Comparison of ENCODE assay signal across 11 cellular contexts in genomic region chr3:46407976-46408375, GRCh38. TPM values are rescaled to one million over a fixed set of nuclear protein-coding genes. Genes with fewer than 3 reads are reported as not detected.
A peak's percentile ranks its signal among the peaks of the same experiment; 100 is the strongest.
DNase-seq lines count a peak whose midpoint lies in the region; ATAC-seq, FAIRE-seq and TF ChIP-seq lines count a peak whose summit lies in the region.
"Had no signal": no experiment of that assay in that cellular context is flagged by ENCODE, and none has a peak within 500 bp of the region (broad histone marks: within the 10 kb centered on the region; RNA-seq: fewer than 3 reads in every experiment).

No MANE protein-coding gene starts in this region.

- no peaks in the 10 kb centered on the region for H3K36me3 ChIP-seq in kidney (ENCODE audit: control insufficient read depth in 1 of 2, insufficient read depth in 2 of 2, low read length in 2 of 2)
- peaks cover 0 to 6% (median 0%) of the 10 kb centered on the region in 4 donors for H3K36me3 ChIP-seq in stomach

- TF ChIP-seq EP300 in stomach (IDR thresholded peaks at IDR 0.05): no peak

- H3K36me3 Mint-ChIP-seq in T-helper 2 cell treated with Interferon-gamma antibody and Interleukin-4, amounts not matched to agents 5 μg/mL and 100 μg/mL, for 36 hours (ENCODE audit: low read depth): peaks cover 1% of the 10 kb centered on the region
- no peaks in the 10 kb centered on the region for H3K36me3 Mint-ChIP-seq in activated naive CD8-positive, alpha-beta T cell

- no peak for FAIRE-seq in kidney (lab: Jason Lieb, UNC)
- FAIRE-seq: A204.1 had no signal

- no peak for TF ChIP-seq CTCF in kidney (IDR thresholded peaks at IDR 0.05; ENCODE audit: borderline replicate concordance, extremely low read depth, insufficient read depth)
- no peak for TF ChIP-seq CTCF in stomach (IDR thresholded peaks at IDR 0.05)

- no peak for DNase-seq in T-helper 2 cell treated with Interferon-gamma antibody and Interleukin-4, amounts not matched to agents 5 μg/mL and 100 μg/mL, for 36 hours (ENCODE audit: low spot score)
- DNase-seq in T-helper 2 cell (no peak), kidney (no peak), stomach (no peak), HuH-7.5 (ENCODE audit: low spot score) (no peak)
- DNase-seq in activated CD4-positive, CD25-positive, alpha-beta regulatory T cell (lab: John Stamatoyannopoulos, UW): no peak
- DNase-seq: GF-D8, NCI-H187 treated with DMSO at 0.1 percent for 48 hours had no signal

- peaks cover 12 to 15% of the 10 kb centered on the region in 2 donors for H3K4me1 ChIP-seq in kidney (ENCODE audit: control insufficient read depth in 1 of 2, insufficient read depth in 1 of 2, low read depth in 1 of 2, low read length in 2 of 2)
- peaks cover 19 to 48% (median 37%) of the 10 kb centered on the region in 4 donors for H3K4me1 ChIP-seq in stomach

- no peaks in the 10 kb centered on the region for H3K9me3 ChIP-seq in kidney (ENCODE audit: control insufficient read depth in 1 of 2, low read length in 2 of 2)
- no peaks in the 10 kb centered on the region for H3K9me3 ChIP-seq in stomach

- H3K9me3 Mint-ChIP-seq in T-helper 2 cell treated with Interferon-gamma antibody and Interleukin-4, amounts not matched to agents 5 μg/mL and 100 μg/mL, for 36 hours: peaks cover 2% of the 10 kb centered on the region
- H3K9me3 Mint-ChIP-seq in activated naive CD8-positive, alpha-beta T cell (ENCODE audit: low read depth): peaks cover 3% of the 10 kb centered on the region

- H3K27ac ChIP-seq in kidney (ENCODE audit: low read depth in 2 of 2, low read length in 2 of 2): peak overlapping the region; percentile 9 to 36
- H3K27ac ChIP-seq in stomach: peak overlapping the region in 4 of 5 donors; percentile 80 to 85 (median 81)

- ATAC-seq in HG03159 (IDR thresholded peaks at IDR 0.05; ENCODE audit: unreplicated experiment): no peak

- no peaks in the 10 kb centered on the region for H3K27me3 ChIP-seq in stomach

- peak overlapping the region in 1 of 2 donors; percentile 49 for H3K9ac ChIP-seq in kidney (ENCODE audit: low read length in 2 of 2)

- peaks cover 25% of the 10 kb centered on the region for H3K4me1 Mint-ChIP-seq in T-helper 2 cell treated with Interferon-gamma antibody and Interleukin-4, amounts not matched to agents 5 μg/mL and 100 μg/mL, for 36 hours (ENCODE audit: low read depth)
- peaks cover 34% of the 10 kb centered on the region for H3K4me1 Mint-ChIP-seq in activated naive CD8-positive, alpha-beta T cell (ENCODE audit: low read depth)

- TF ChIP-seq POLR2A in stomach (IDR thresholded peaks at IDR 0.05): no peak

- peaks cover 17% of the 10 kb centered on the region for H3K27me3 Mint-ChIP-seq in T-helper 2 cell treated with Interferon-gamma antibody and Interleukin-4, amounts not matched to agents 5 μg/mL and 100 μg/mL, for 36 hours (ENCODE audit: low read depth)
- no peaks in the 10 kb centered on the region for H3K27me3 Mint-ChIP-seq in activated naive CD8-positive, alpha-beta T cell

- H3K4me3 Mint-ChIP-seq in T-helper 2 cell treated with Interferon-gamma antibody and Interleukin-4, amounts not matched to agents 5 μg/mL and 100 μg/mL, for 36 hours: peak overlapping the region; percentile 85
- peak overlapping the region; percentile 84 for H3K4me3 Mint-ChIP-seq in activated naive CD8-positive, alpha-beta T cell

- H3K4me3 ChIP-seq in kidney (ENCODE audit: low read length in 2 of 2): peak overlapping the region; percentile 14 to 24
- peak overlapping the region in 2 of 4 donors; percentile 7 to 40 for H3K4me3 ChIP-seq in stomach

- 53 to 75% (median 65%) methylated on average over 7 of the region's 7 CpGs for WGBS in stomach, 5 donors

- no peak overlapping the region for H3K27ac Mint-ChIP-seq in T-helper 2 cell treated with Interferon-gamma antibody and Interleukin-4, amounts not matched to agents 5 μg/mL and 100 μg/mL, for 36 hours
- H3K27ac Mint-ChIP-seq in activated naive CD8-positive, alpha-beta T cell: peak overlapping the region; percentile 58

- intact Hi-C loops in kidney (cut with DNase I): no loop called here
- intact Hi-C loops in stomach (cut with DNase I; ENCODE audit: low total_unique reads): no loop called here

RNA-seq across cellular contexts. Expression of gene CCRL2, which starts 0.9 kb away (rescaled TPM):
- total RNA-seq in kidney (2.8 TPM), stomach (1 to 10 TPM in 2 of 5 donors, not detected in 3; 2.8 to 5.2 TPM)
- polyA plus RNA-seq in kidney (ENCODE audit: insufficient read depth, low read depth, low replicate concordance) (2.1 TPM), stomach (1 to 10 TPM in 2 of 3 donors, under 1 TPM in 1; 0.76 to 2.0 (median 1.5) TPM)

RNA-seq across cellular contexts. Expression of gene CCR5, which starts 37.2 kb away (rescaled TPM):
- total RNA-seq in kidney (4.4 TPM), stomach (1 to 10 TPM in 1 of 5 donors, under 1 TPM in 1, not detected in 3; 0.18 to 9.4 TPM)
- polyA plus RNA-seq in kidney (ENCODE audit: insufficient read depth, low read depth, low replicate concordance) (0.32 TPM), stomach (1 to 10 TPM in 1 of 3 donors, under 1 TPM in 2; 0.44 to 2.0 (median 0.68) TPM)

RNA-seq across cellular contexts. Expression of gene CCR2, which starts 54.1 kb away (rescaled TPM):
- total RNA-seq in kidney: 8.1 TPM
- 0.62 TPM for polyA plus RNA-seq in kidney (ENCODE audit: insufficient read depth, low read depth, low replicate concordance)
- 1 to 10 TPM in 1 of 5 donors, under 1 TPM in 1, not detected in 3; 0.37 to 2.5 TPM for total RNA-seq in stomach
- polyA plus RNA-seq in stomach: under 1 TPM; 0.45 to 0.81 (median 0.61) TPM

RNA-seq across cellular contexts. Expression of gene LTF, which starts 56.7 kb away (rescaled TPM):
- total RNA-seq in kidney: 1,823 TPM
- 34.7 TPM for polyA plus RNA-seq in kidney (ENCODE audit: insufficient read depth, low read depth, low replicate concordance)
- total RNA-seq in stomach: 100 to 1,000 TPM in 2 of 5 donors, 10 to 100 TPM in 2, under 1 TPM in 1; 0.58 to 275 (median 22.4) TPM
- polyA plus RNA-seq in stomach: 1,000 to 10,000 TPM in 1 of 3 donors, 100 to 1,000 TPM in 1, 1 to 10 TPM in 1; 8.1 to 1,112 (median 398) TPM
